15 cellular contexts compared by ENCODE assay signal in the genomic region with DNA sequence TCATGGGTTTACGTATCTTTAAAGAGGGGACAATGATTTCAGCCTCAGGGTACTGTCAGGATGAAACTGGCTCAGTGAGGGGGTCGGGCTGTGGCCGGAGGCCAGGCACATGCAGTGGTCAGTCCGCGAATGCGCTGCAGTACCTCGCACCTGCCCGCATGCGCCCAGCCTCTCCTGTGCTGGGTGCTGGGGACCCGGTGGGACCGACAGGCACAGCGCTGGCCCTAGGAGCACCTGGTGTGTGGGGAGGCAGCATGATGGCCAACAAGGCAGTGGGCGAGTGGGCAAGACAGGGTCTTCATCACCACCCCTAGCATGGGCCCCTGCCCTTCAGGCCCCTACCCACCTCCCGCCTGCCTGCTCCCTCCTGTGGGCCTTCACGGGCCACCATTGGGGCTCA. TPM values are rescaled to one million over a fixed set of nuclear protein-coding genes. Genes with fewer than 3 reads are reported as not detected.
A peak's percentile ranks its signal among the peaks of the same experiment; 100 is the strongest.
DNase-seq lines count a peak whose midpoint lies in the region; ATAC-seq and TF ChIP-seq lines count a peak whose summit lies in the region.
"Had no signal": no experiment of that assay in that cellular context is flagged by ENCODE, and none has a peak within 500 bp of the region (broad histone marks: within the 10 kb centered on the region; RNA-seq: fewer than 3 reads in every experiment).

No MANE protein-coding gene starts in this region.

- H3K9me3 Mint-ChIP-seq in activated CD4-positive, alpha-beta memory T cell treated with anti-CD3 and anti-CD28 coated beads for 36 hours: no peaks in the 10 kb centered on the region
- no peaks in the 10 kb centered on the region for H3K9me3 Mint-ChIP-seq in activated CD4-positive, alpha-beta memory T cell treated with anti-CD3 and anti-CD28 coated beads, Interleukin-2, amount 10 ng/mL, durations not matched to agents 7 days and 5 days
- no peaks in the 10 kb centered on the region for H3K9me3 Mint-ChIP-seq in brain

- H3K4me3 ChIP-seq in NT2/D1 (ENCODE audit: insufficient read length, low read depth) (no peak overlapping the region), skeletal muscle tissue (ENCODE audit: low read length in 3 of 3) (no peak overlapping the region), sigmoid colon (no peak overlapping the region)

- WGBS in sigmoid colon, 2 donors: 89 to 94% methylated on average over 15 of the region's 15 CpGs

- H3K4me1 ChIP-seq in NT2/D1 (ENCODE audit: insufficient read depth, insufficient read length) (peaks cover 44% of the 10 kb centered on the region), skeletal muscle tissue (ENCODE audit: control insufficient read depth in 3 of 3, insufficient read depth in 3 of 3, low read length in 3 of 3) (peaks cover 22 to 42% (median 28%) of the 10 kb centered on the region in 3 donors), sigmoid colon (peaks cover 0 to 40% (median 39%) of the 10 kb centered on the region in 4 donors)

- H3K27ac Mint-ChIP-seq in activated CD4-positive, alpha-beta memory T cell treated with anti-CD3 and anti-CD28 coated beads for 36 hours: peak overlapping the region; percentile 5
- no peak overlapping the region for H3K27ac Mint-ChIP-seq in activated CD4-positive, alpha-beta memory T cell treated with anti-CD3 and anti-CD28 coated beads, Interleukin-2, amount 10 ng/mL, durations not matched to agents 7 days and 5 days
- H3K27ac Mint-ChIP-seq in brain: no peak overlapping the region

- no peak for TF ChIP-seq EP300 in sigmoid colon (IDR thresholded peaks at IDR 0.05)

- no peak for DNase-seq in activated CD4-positive, alpha-beta memory T cell treated with anti-CD3 and anti-CD28 coated beads for 36 hours
- no peak for DNase-seq in activated CD4-positive, alpha-beta memory T cell treated with anti-CD3 and anti-CD28 coated beads, Interleukin-2, amount 10 ng/mL, durations not matched to agents 7 days and 5 days
- DNase-seq in NT2/D1 (ENCODE audit: low read depth, low spot score) (no peak), sigmoid colon (no peak), NCI-H2081 treated with DMSO at 0.1 percent for 48 hours (lab: John Stamatoyannopoulos, UW) (no peak)
- DNase-seq: left lung, NCI-H1092 had no signal

- no peaks in the 10 kb centered on the region for H3K27me3 Mint-ChIP-seq in activated CD4-positive, alpha-beta memory T cell treated with anti-CD3 and anti-CD28 coated beads for 36 hours
- H3K27me3 Mint-ChIP-seq in activated CD4-positive, alpha-beta memory T cell treated with anti-CD3 and anti-CD28 coated beads, Interleukin-2, amount 10 ng/mL, durations not matched to agents 7 days and 5 days: no peaks in the 10 kb centered on the region
- no peaks in the 10 kb centered on the region for H3K27me3 Mint-ChIP-seq in brain

- peak overlapping the region; percentile 35 for H3K4me3 Mint-ChIP-seq in activated CD4-positive, alpha-beta memory T cell treated with anti-CD3 and anti-CD28 coated beads for 36 hours
- no peak overlapping the region for H3K4me3 Mint-ChIP-seq in activated CD4-positive, alpha-beta memory T cell treated with anti-CD3 and anti-CD28 coated beads, Interleukin-2, amount 10 ng/mL, durations not matched to agents 7 days and 5 days
- H3K4me3 Mint-ChIP-seq in brain: peak overlapping the region; percentile 76 to 85 (median 82)

- no peak for TF ChIP-seq POLR2A in sigmoid colon (IDR thresholded peaks at IDR 0.05)

- peaks cover 25% of the 10 kb centered on the region for H3K27me3 ChIP-seq in NT2/D1 (ENCODE audit: insufficient read depth, insufficient read length)
- no peaks in the 10 kb centered on the region for H3K27me3 ChIP-seq in skeletal muscle tissue (ENCODE audit: control insufficient read depth in 3 of 3, insufficient read depth in 3 of 3, low read length in 3 of 3)
- no peaks in the 10 kb centered on the region for H3K27me3 ChIP-seq in sigmoid colon
- H3K27me3 ChIP-seq: ascending aorta, suprapubic skin had no signal

- peaks cover 23% of the 10 kb centered on the region for H3K4me1 Mint-ChIP-seq in activated CD4-positive, alpha-beta memory T cell treated with anti-CD3 and anti-CD28 coated beads for 36 hours (ENCODE audit: low read depth)
- peaks cover 37% of the 10 kb centered on the region for H3K4me1 Mint-ChIP-seq in activated CD4-positive, alpha-beta memory T cell treated with anti-CD3 and anti-CD28 coated beads, Interleukin-2, amount 10 ng/mL, durations not matched to agents 7 days and 5 days
- H3K4me1 Mint-ChIP-seq in brain: peaks cover 42% of the 10 kb centered on the region

- peaks cover 4% of the 10 kb centered on the region for H3K36me3 ChIP-seq in NT2/D1 (ENCODE audit: insufficient read depth, insufficient read length, low read length)
- H3K36me3 ChIP-seq in skeletal muscle tissue (ENCODE audit: control insufficient read depth in 3 of 3, insufficient read depth in 3 of 3, low read length in 3 of 3): no peaks in the 10 kb centered on the region
- no peaks in the 10 kb centered on the region for H3K36me3 ChIP-seq in sigmoid colon
- H3K36me3 ChIP-seq: ascending aorta, suprapubic skin had no signal

- no peak overlapping the region for H3K27ac ChIP-seq in skeletal muscle tissue (ENCODE audit: low read depth, low read length)
- no peak overlapping the region for H3K27ac ChIP-seq in sigmoid colon
- H3K27ac ChIP-seq: ascending aorta, suprapubic skin had no signal

- H3K9me3 ChIP-seq in NT2/D1 (ENCODE audit: insufficient read depth, low read length) (no peaks in the 10 kb centered on the region), skeletal muscle tissue (ENCODE audit: control insufficient read depth in 3 of 3, low read length in 3 of 3) (no peaks in the 10 kb centered on the region), sigmoid colon (no peaks in the 10 kb centered on the region)
- H3K9me3 ChIP-seq: ascending aorta, left lung, suprapubic skin had no signal

- intact Hi-C loops in activated CD4-positive, alpha-beta memory T cell treated with anti-CD3 and anti-CD28 coated beads for 36 hours (cut with micrococcal nuclease): loop anchor here (5.0 to 10.0 kb wide), 3 partner anchors 94 to 341 kb away; a partner anchor contains a TSS
- intact Hi-C loops in sigmoid colon (cut with DNase I): loop anchor here (5.0 to 10.0 kb wide), 3 partner anchors 209 to 807 kb away; a partner anchor contains a TSS

- TF ChIP-seq CTCF in brain (conservative IDR thresholded peaks at IDR 0.05): no peak
- no peak for TF ChIP-seq CTCF in sigmoid colon (IDR thresholded peaks at IDR 0.05)

- POLR2A ChIA-PET in activated CD4-positive, alpha-beta memory T cell treated with anti-CD3 and anti-CD28 coated beads for 36 hours (lab: Charles Lee): no interaction called here
- POLR2A ChIA-PET in activated CD4-positive, alpha-beta memory T cell treated with anti-CD3 and anti-CD28 coated beads, Interleukin-2, amount 10 ng/mL, durations not matched to agents 7 days and 5 days (lab: Charles Lee): interaction anchor here (0.7 kb wide), 1 partner anchor 19 kb away, joined by 3 read pairs; no protein-coding TSS in a partner anchor

- ATAC-seq in GM21737 (IDR thresholded peaks at IDR 0.05; ENCODE audit: unreplicated experiment): no peak

- H3K36me3 Mint-ChIP-seq in activated CD4-positive, alpha-beta memory T cell treated with anti-CD3 and anti-CD28 coated beads for 36 hours: no peaks in the 10 kb centered on the region
- H3K36me3 Mint-ChIP-seq in activated CD4-positive, alpha-beta memory T cell treated with anti-CD3 and anti-CD28 coated beads, Interleukin-2, amount 10 ng/mL, durations not matched to agents 7 days and 5 days (ENCODE audit: low read depth): no peaks in the 10 kb centered on the region
- no peaks in the 10 kb centered on the region for H3K36me3 Mint-ChIP-seq in brain

- peak overlapping the region; percentile 26 for H3K9ac ChIP-seq in NT2/D1 (ENCODE audit: insufficient read length, low read depth)
- peak overlapping the region in 2 of 3 donors; percentile 4 to 70 for H3K9ac ChIP-seq in skeletal muscle tissue (ENCODE audit: low read depth in 1 of 3, low read length in 3 of 3)

- CTCF ChIA-PET in activated CD4-positive, alpha-beta memory T cell treated with anti-CD3 and anti-CD28 coated beads for 36 hours (lab: Charles Lee): interaction anchor here (1.4 kb wide), 1 partner anchor 92 kb away, joined by 4 read pairs; no protein-coding TSS in a partner anchor
- CTCF ChIA-PET in activated CD4-positive, alpha-beta memory T cell treated with anti-CD3 and anti-CD28 coated beads, Interleukin-2, amount 10 ng/mL, durations not matched to agents 7 days and 5 days (lab: Charles Lee): interaction anchor here (0.5 kb wide), 1 partner anchor 404 kb away, joined by 3 read pairs; no protein-coding TSS in a partner anchor

RNA-seq across cellular contexts. Expression of a gene that starts 1.0 kb away (rescaled TPM):
- total RNA-seq in activated CD4-positive, alpha-beta memory T cell treated with anti-CD3 and anti-CD28 coated beads for 36 hours: 1 to 10 TPM; 7.8 to 8.2 TPM
- 10 to 100 TPM; 13.2 to 13.7 TPM for total RNA-seq in activated CD4-positive, alpha-beta memory T cell treated with anti-CD3 and anti-CD28 coated beads, Interleukin-2, amount 10 ng/mL, durations not matched to agents 7 days and 5 days
- polyA plus RNA-seq in brain (ENCODE audit: insufficient read depth, low read depth, low replicate concordance) (12.0 TPM), sigmoid colon (1 to 10 TPM; 3.5 to 6.9 (median 3.6) TPM)
- total RNA-seq in skeletal muscle tissue (1.0 TPM), sigmoid colon (1 to 10 TPM; 1.8 to 6.5 (median 4.2) TPM)

RNA-seq across cellular contexts. Expression of a gene that starts 19.3 kb away (rescaled TPM):
- not detected for total RNA-seq in activated CD4-positive, alpha-beta memory T cell treated with anti-CD3 and anti-CD28 coated beads for 36 hours
- not detected for total RNA-seq in activated CD4-positive, alpha-beta memory T cell treated with anti-CD3 and anti-CD28 coated beads, Interleukin-2, amount 10 ng/mL, durations not matched to agents 7 days and 5 days
- polyA plus RNA-seq in brain (ENCODE audit: insufficient read depth, low read depth, low replicate concordance): 0.92 TPM
- not detected for total RNA-seq in skeletal muscle tissue
- total RNA-seq in sigmoid colon: not detected
- polyA plus RNA-seq in sigmoid colon: 10 to 100 TPM in 1 of 3 donors, 1 to 10 TPM in 2; 4.2 to 12.5 (median 5.4) TPM
- total RNA-seq: ascending aorta, glomerular endothelial cell, posterior vena cava had no signal
- polyA plus RNA-seq: AG04450 had no signal

RNA-seq across cellular contexts. Expression of a gene that starts 21.2 kb away (rescaled TPM):
- 1,000 to 10,000 TPM; 2,488 to 2,529 TPM for total RNA-seq in activated CD4-positive, alpha-beta memory T cell treated with anti-CD3 and anti-CD28 coated beads for 36 hours
- total RNA-seq in activated CD4-positive, alpha-beta memory T cell treated with anti-CD3 and anti-CD28 coated beads, Interleukin-2, amount 10 ng/mL, durations not matched to agents 7 days and 5 days: 1,000 to 10,000 TPM; 1,751 to 1,764 TPM
- polyA plus RNA-seq in brain (ENCODE audit: insufficient read depth, low read depth, low replicate concordance) (5,928 TPM), sigmoid colon (1,000 to 10,000 TPM; 2,794 to 6,260 (median 4,441) TPM)
- total RNA-seq in skeletal muscle tissue (1,418 TPM), sigmoid colon (1,000 to 10,000 TPM; 2,383 to 8,235 (median 5,456) TPM)

RNA-seq across cellular contexts. Expression of a gene that starts 40.9 kb away (rescaled TPM):
- 1 to 10 TPM in 1 of 2 experiments, under 1 TPM in 1; 0.78 to 1.1 TPM for total RNA-seq in activated CD4-positive, alpha-beta memory T cell treated with anti-CD3 and anti-CD28 coated beads for 36 hours
- under 1 TPM; 0.33 to 0.63 TPM for total RNA-seq in activated CD4-positive, alpha-beta memory T cell treated with anti-CD3 and anti-CD28 coated beads, Interleukin-2, amount 10 ng/mL, durations not matched to agents 7 days and 5 days
- polyA plus RNA-seq in brain (ENCODE audit: insufficient read depth, low read depth, low replicate concordance) (17.5 TPM), sigmoid colon (10 to 100 TPM in 1 of 3 donors, 1 to 10 TPM in 2; 1.8 to 56.5 (median 3.2) TPM)
- total RNA-seq in skeletal muscle tissue (14.1 TPM), sigmoid colon (100 to 1,000 TPM in 3 of 4 donors, 10 to 100 TPM in 1; 53.5 to 409 (median 134) TPM)
